9 cellular contexts compared by ENCODE assay signal in the genomic region with DNA sequence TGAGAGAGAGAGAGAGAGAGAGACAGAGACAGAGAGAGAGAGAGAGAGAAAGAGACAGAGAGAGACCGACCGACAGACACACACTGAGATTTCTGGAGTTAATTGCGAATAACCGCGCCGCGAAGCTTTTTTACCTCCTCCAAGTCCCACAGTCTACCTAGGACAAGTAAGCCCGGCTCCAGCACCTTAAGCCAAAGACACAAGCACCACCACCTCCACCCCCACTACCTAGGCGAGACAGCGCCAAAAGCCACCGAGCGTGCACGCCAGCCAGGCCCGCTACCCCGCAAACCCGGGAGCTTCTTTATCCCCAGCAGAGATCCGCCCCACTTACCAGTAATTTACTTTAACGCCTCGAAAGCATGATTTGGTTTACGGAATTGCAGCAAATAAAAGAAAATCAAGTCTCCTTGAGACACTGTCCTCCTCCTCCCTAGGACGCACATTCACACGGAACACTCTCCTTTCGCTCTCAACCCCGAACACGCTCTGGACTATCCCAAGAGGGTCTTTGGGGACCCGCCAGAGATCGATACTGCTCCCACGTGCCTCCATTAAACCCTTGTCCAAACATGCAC.
DNase-seq lines count a peak whose midpoint lies in the region; ATAC-seq and TF ChIP-seq lines count a peak whose summit lies in the region.
"Had no signal": no experiment of that assay in that cellular context is flagged by ENCODE, and none has a peak within 500 bp of the region (broad histone marks: within the 10 kb centered on the region; RNA-seq: fewer than 3 reads in every experiment).

No MANE protein-coding gene starts in this region.

- no peak for ATAC-seq in GM21367 (IDR thresholded peaks at IDR 0.05; ENCODE audit: unreplicated experiment)
- ATAC-seq: K562 had no signal

- peaks cover 43% of the 10 kb centered on the region for H3K36me3 Mint-ChIP-seq in MCF 10A (ENCODE audit: insufficient read depth, unreplicated experiment)
- peaks cover 31% of the 10 kb centered on the region for H3K36me3 Mint-ChIP-seq in stimulated activated naive CD8-positive, alpha-beta T cell treated with anti-CD3 and anti-CD28 coated beads, Interleukin-15, Interleukin-2, amounts not matched to agents 100 ng/mL and 50 ng/mL, for 24 hours (ENCODE audit: low read depth)

- 0 to 43% methylated on average over 28 of the region's 28 CpGs for WGBS in lower leg skin, 2 donors

- peak overlapping the region; percentile 67 for H3K27ac Mint-ChIP-seq in MCF 10A (ENCODE audit: low read depth, unreplicated experiment)
- H3K27ac Mint-ChIP-seq in stimulated activated naive CD8-positive, alpha-beta T cell treated with anti-CD3 and anti-CD28 coated beads, Interleukin-15, Interleukin-2, amounts not matched to agents 100 ng/mL and 50 ng/mL, for 24 hours, result peak overlapping the region; percentile 98

- H3K9me3 Mint-ChIP-seq in MCF 10A (ENCODE audit: unreplicated experiment), result no peaks in the 10 kb centered on the region
- H3K9me3 Mint-ChIP-seq in stimulated activated naive CD8-positive, alpha-beta T cell treated with anti-CD3 and anti-CD28 coated beads, Interleukin-15, Interleukin-2, amounts not matched to agents 100 ng/mL and 50 ng/mL, for 24 hours, result no peaks in the 10 kb centered on the region

- peak overlapping the region; percentile 89 for H3K4me3 Mint-ChIP-seq in MCF 10A (ENCODE audit: unreplicated experiment)
- peak overlapping the region; percentile 98 for H3K4me3 Mint-ChIP-seq in stimulated activated naive CD8-positive, alpha-beta T cell treated with anti-CD3 and anti-CD28 coated beads, Interleukin-15, Interleukin-2, amounts not matched to agents 100 ng/mL and 50 ng/mL, for 24 hours

- CTCF ChIA-PET in MCF 10A (lab: Yijun Ruan, JAX), result interaction anchor here (0.6 to 1.0 kb wide), 2 partner anchors 48 to 717 kb away, joined by 3 to 6 read pairs; no protein-coding TSS in a partner anchor

- peak overlapping the region; percentile 25 for H3K4me3 ChIP-seq in lower leg skin (ENCODE audit: low read depth, poor library complexity, severe bottlenecking)
- H3K4me3 ChIP-seq: K562 had no signal

- DNase-seq in RPMI7951 (ENCODE audit: low read depth) (peak; percentile 20), MCF 10A (ENCODE audit: unreplicated experiment) (peak; percentile 46), lower leg skin (ENCODE audit: low spot score in 2 of 2) (no peak), H4 (ENCODE audit: low spot score) (no peak), NCI-H1092 (lab: John Stamatoyannopoulos, UW) (no peak)

- no peaks in the 10 kb centered on the region; the same call in 1 of the 2 replicates for H3K9me3 ChIP-seq in ES-I3 (ENCODE audit: control insufficient read depth, insufficient read depth, low read length)

- no TSS peak for BruUV-seq in MCF 10A (replicated peaks; lab: Mats Ljungman, UMichigan)

- no peak for TF ChIP-seq POLR2A in lower leg skin (IDR thresholded peaks at IDR 0.05)

- H3K27me3 Mint-ChIP-seq in MCF 10A (ENCODE audit: insufficient read depth, unreplicated experiment), result peaks cover 23% of the 10 kb centered on the region
- no peaks in the 10 kb centered on the region for H3K27me3 Mint-ChIP-seq in stimulated activated naive CD8-positive, alpha-beta T cell treated with anti-CD3 and anti-CD28 coated beads, Interleukin-15, Interleukin-2, amounts not matched to agents 100 ng/mL and 50 ng/mL, for 24 hours

- no peak for TF ChIP-seq CTCF in MCF 10A (IDR thresholded peaks at IDR 0.05; ENCODE audit: unreplicated experiment)
- TF ChIP-seq CTCF in lower leg skin (IDR thresholded peaks at IDR 0.05), result no peak

- H3K4me1 Mint-ChIP-seq in MCF 10A (ENCODE audit: insufficient read depth, unreplicated experiment), result no peaks in the 10 kb centered on the region
- peaks cover 60% of the 10 kb centered on the region for H3K4me1 Mint-ChIP-seq in stimulated activated naive CD8-positive, alpha-beta T cell treated with anti-CD3 and anti-CD28 coated beads, Interleukin-15, Interleukin-2, amounts not matched to agents 100 ng/mL and 50 ng/mL, for 24 hours (ENCODE audit: low read depth)

- POLR2A ChIA-PET in MCF 10A (lab: Yijun Ruan, JAX), result interaction anchor here (0.6 to 3.0 kb wide), 18 partner anchors 26 to 687 kb away, joined by 3 to 39 read pairs (median 4); no protein-coding TSS in a partner anchor

- H3K9ac ChIP-seq in ES-I3 (ENCODE audit: low read depth, low read length), result peak overlapping the region; percentile 79

- intact Hi-C loops in MCF 10A (cut with micrococcal nuclease) (loop anchor here (5.0 to 10.0 kb wide), 3 partner anchors 315 to 477 kb away; no protein-coding TSS in a partner anchor), lower leg skin (cut with DNase I; ENCODE audit: low total_unique reads) (no loop called here)

- H3K4me1 ChIP-seq in ES-I3 (ENCODE audit: insufficient read depth, low read length), result peaks cover 30% of the 10 kb centered on the region

- H3K36me3 ChIP-seq in ES-I3 (ENCODE audit: insufficient read depth, low read length), result peaks cover 15% of the 10 kb centered on the region

Comparison
In these comparisons a context has a peak if more than half of its experiments do, and no peak if none do; other contexts are left out.
1. DNase-seq: peak in RPMI7951 (single experiment) and MCF 10A (single experiment); none in lower leg skin (0 of 2), H4 (single experiment) and NCI-H1092 (single experiment).